ENCODE assay signal across 22 cellular contexts in genomic region chr3:134149286-134149685, GRCh38.
"Had no signal": no experiment of that assay in that cellular context is flagged by ENCODE, and none has a peak within 500 bp of the region (broad histone marks: within the 10 kb centered on the region; RNA-seq: fewer than 3 reads in every experiment).

No MANE protein-coding gene starts in this region.

- DNase-seq: activated CD4-positive, alpha-beta T cell treated with anti-CD3 and anti-CD28 coated beads, Interleukin-2, amount 10 ng/mL, durations not matched to agents 7 days and 5 days; activated CD8-positive, alpha-beta memory T cell treated with anti-CD3 and anti-CD28 coated beads, Interleukin-2, amount 50 U/mL, for 4 hours; activated CD8-positive, alpha-beta T cell treated with anti-CD3 and anti-CD28 coated beads, Interleukin-2, amount 10 ng/mL, durations not matched to agents 7 days and 5 days; activated naive CD4-positive, alpha-beta T cell treated with anti-CD3 and anti-CD28 coated beads, Interleukin-2, amount 10 ng/mL, durations not matched to agents 7 days and 5 days; activated naive CD8-positive, alpha-beta T cell treated with anti-CD3 and anti-CD28 coated beads, Interleukin-2, amount 50 U/mL, for 24 hours; activated T-cell treated with anti-CD3 and anti-CD28 coated beads, Interleukin-2, amount 50 U/mL, for 4 hours; aorta; brain microvascular endothelial cell; central memory CD4-positive, alpha-beta T cell; colonic mucosa; endodermal cell; kidney glomerular epithelial cell; left ventricle myocardium inferior; occipital lobe; stimulated activated CD4-positive, alpha-beta T cell treated with anti-CD3 and anti-CD28 coated beads, Interleukin-15, amount 100 ng/mL, for 24 hours; stimulated activated CD4-positive, alpha-beta T cell treated with anti-CD3 and anti-CD28 coated beads, Interleukin-2, amount 100 ng/mL, for 48 hours; T1000; transverse colon had no signal

- H3K4me1 ChIP-seq: colonic mucosa, transverse colon had no signal

- ATAC-seq: activated CD4-positive, CD25-positive, alpha-beta regulatory T cell treated with anti-CD3 and anti-CD28 coated beads, Interleukin-2, amount 50 U/mL, for 24 hours; activated CD8-positive, alpha-beta T cell treated with anti-CD3 and anti-CD28 coated beads, Interleukin-2, amount 10 ng/mL, durations not matched to agents 7 days and 5 days; activated naive CD8-positive, alpha-beta T cell treated with anti-CD3 and anti-CD28 coated beads, Interleukin-2, amount 50 U/mL, for 24 hours; activated T-cell treated with anti-CD3 and anti-CD28 coated beads, Interleukin-2, amount 50 U/mL, for 4 hours had no signal

- H3K36me3 ChIP-seq: colonic mucosa, transverse colon had no signal

- H3K27me3 ChIP-seq: brain microvascular endothelial cell, colonic mucosa, right atrium auricular region, suprapubic skin, transverse colon had no signal

- H3K4me3 ChIP-seq: colonic mucosa, left ventricle myocardium inferior, right atrium auricular region, suprapubic skin, transverse colon had no signal

- H3K27ac ChIP-seq: brain microvascular endothelial cell, colonic mucosa, epithelial cell of prostate, left ventricle myocardium inferior, right atrium auricular region, suprapubic skin, transverse colon had no signal

- H3K9me3 ChIP-seq: colonic mucosa, left ventricle myocardium inferior, right atrium auricular region, suprapubic skin, transverse colon had no signal
